In the genomic region with DNA sequence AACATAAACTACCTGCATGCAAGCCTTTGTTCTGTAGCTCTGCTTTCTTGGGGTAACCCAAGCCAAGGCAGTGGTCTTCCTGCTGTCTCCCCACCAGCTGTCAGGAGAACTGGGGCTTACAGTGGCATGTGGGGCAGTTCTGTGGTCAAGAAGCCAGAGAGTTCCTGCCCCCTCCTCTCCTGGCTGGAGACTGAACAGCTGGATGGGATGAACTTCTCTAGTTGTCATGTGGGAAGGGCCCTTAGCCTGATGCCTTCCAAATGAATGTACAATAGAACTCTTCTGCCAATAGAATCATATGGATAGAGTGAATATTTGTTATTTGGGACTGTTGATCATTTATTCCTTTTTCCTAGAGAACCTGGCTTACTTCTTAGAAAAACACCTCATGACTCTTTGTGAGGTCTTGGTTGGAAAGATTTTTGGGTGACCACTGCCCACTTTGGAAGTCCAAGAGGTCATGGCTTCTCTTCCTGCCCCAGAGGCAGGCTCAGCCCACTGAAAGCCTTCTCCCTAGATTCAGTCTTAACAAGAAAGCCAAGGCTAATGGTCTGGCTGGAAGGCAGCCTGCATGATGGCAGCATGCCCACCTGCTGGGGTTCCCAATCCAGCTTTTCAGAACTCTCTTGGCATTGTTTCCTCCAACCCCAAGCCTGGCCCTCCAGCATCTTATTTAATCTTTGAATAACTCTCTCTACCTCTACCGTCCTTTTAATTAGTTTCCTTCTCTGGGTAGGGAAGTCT, we compare ENCODE assay signal across 1 cellular context.
TF ChIP-seq lines count a peak whose summit lies in the region.

No MANE protein-coding gene starts in this region.

TF ChIP-seq in GM23338, 12 proteins besides CTCF, POLR2A, EP300 and RAD21 (continued from another document):
- TF ChIP-seq, protein P1, sequence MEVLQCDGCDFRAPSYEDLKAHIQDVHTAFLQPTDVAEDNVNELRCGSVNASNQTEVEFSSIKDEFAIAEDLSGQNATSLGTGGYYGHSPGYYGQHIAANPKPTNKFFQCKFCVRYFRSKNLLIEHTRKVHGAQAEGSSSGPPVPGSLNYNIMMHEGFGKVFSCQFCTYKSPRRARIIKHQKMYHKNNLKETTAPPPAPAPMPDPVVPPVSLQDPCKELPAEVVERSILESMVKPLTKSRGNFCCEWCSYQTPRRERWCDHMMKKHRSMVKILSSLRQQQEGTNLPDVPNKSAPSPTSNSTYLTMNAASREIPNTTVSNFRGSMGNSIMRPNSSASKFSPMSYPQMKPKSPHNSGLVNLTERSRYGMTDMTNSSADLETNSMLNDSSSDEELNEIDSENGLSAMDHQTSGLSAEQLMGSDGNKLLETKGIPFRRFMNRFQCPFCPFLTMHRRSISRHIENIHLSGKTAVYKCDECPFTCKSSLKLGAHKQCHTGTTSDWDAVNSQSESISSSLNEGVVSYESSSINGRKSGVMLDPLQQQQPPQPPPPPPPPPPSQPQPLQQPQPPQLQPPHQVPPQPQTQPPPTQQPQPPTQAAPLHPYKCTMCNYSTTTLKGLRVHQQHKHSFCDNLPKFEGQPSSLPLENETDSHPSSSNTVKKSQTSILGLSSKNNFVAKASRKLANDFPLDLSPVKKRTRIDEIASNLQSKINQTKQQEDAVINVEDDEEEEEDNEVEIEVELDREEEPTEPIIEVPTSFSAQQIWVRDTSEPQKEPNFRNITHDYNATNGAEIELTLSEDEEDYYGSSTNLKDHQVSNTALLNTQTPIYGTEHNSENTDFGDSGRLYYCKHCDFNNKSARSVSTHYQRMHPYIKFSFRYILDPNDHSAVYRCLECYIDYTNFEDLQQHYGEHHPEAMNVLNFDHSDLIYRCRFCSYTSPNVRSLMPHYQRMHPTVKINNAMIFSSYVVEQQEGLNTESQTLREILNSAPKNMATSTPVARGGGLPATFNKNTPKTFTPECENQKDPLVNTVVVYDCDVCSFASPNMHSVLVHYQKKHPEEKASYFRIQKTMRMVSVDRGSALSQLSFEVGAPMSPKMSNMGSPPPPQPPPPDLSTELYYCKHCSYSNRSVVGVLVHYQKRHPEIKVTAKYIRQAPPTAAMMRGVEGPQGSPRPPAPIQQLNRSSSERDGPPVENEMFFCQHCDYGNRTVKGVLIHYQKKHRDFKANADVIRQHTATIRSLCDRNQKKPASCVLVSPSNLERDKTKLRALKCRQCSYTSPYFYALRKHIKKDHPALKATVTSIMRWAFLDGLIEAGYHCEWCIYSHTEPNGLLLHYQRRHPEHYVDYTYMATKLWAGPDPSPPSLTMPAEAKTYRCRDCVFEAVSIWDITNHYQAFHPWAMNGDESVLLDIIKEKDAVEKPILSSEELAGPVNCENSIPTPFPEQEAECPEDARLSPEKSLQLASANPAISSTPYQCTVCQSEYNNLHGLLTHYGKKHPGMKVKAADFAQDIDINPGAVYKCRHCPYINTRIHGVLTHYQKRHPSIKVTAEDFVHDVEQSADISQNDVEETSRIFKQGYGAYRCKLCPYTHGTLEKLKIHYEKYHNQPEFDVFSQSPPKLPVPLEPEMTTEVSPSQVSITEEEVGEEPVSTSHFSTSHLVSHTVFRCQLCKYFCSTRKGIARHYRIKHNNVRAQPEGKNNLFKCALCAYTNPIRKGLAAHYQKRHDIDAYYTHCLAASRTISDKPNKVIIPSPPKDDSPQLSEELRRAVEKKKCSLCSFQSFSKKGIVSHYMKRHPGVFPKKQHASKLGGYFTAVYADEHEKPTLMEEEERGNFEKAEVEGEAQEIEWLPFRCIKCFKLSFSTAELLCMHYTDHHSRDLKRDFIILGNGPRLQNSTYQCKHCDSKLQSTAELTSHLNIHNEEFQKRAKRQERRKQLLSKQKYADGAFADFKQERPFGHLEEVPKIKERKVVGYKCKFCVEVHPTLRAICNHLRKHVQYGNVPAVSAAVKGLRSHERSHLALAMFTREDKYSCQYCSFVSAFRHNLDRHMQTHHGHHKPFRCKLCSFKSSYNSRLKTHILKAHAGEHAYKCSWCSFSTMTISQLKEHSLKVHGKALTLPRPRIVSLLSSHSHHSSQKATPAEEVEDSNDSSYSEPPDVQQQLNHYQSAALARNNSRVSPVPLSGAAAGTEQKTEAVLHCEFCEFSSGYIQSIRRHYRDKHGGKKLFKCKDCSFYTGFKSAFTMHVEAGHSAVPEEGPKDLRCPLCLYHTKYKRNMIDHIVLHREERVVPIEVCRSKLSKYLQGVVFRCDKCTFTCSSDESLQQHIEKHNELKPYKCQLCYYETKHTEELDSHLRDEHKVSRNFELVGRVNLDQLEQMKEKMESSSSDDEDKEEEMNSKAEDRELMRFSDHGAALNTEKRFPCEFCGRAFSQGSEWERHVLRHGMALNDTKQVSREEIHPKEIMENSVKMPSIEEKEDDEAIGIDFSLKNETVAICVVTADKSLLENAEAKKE (CRISPR knock-in tag; IDR thresholded peaks at IDR 0.05), result no peak
- TF ChIP-seq POLR2AphosphoS5 (IDR thresholded peaks at IDR 0.05; ENCODE audit: low read depth), result no peak
